15 cellular contexts compared by ENCODE assay signal in the genomic region with DNA sequence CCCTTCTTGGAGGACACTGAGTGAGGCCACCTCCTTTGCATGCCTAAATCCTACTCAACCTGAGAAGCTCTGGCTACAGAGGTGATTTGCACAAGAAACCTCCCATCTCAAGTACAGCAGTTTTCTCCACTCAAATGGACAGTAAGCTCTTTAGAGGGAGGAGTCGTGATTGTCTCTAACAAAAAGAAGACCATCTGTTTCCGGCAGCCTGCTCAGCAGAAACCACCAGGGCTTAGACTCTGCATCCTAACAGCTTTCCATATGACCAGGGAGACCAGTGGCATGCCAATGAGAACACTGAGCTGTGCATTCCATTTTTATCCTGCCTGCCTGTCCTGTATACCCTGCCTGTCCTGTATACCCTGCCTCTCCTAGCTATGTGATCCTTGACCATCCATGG. TPM values are rescaled to one million over a fixed set of nuclear protein-coding genes. Genes with fewer than 3 reads are reported as not detected.
"Had no signal": no experiment of that assay in that cellular context is flagged by ENCODE, and none has a peak within 500 bp of the region (broad histone marks: within the 10 kb centered on the region; RNA-seq: fewer than 3 reads in every experiment).

No MANE protein-coding gene starts in this region.

- H3K27ac Mint-ChIP-seq: activated CD4-positive, alpha-beta T cell treated with anti-CD3 and anti-CD28 coated beads for 36 hours; natural killer cell had no signal

- H3K4me1 Mint-ChIP-seq: activated CD4-positive, alpha-beta T cell treated with anti-CD3 and anti-CD28 coated beads for 36 hours; natural killer cell had no signal

- DNase-seq: activated CD4-positive, alpha-beta T cell treated with anti-CD3 and anti-CD28 coated beads for 36 hours; activated naive CD4-positive, alpha-beta T cell treated with Interleukin-2 at 50 U/mL for 16 hours; esophagus squamous epithelium; foreskin melanocyte; heart left ventricle; islet precursor cell; left lung; natural killer cell; psoas muscle; right lobe of liver; stimulated activated CD4-positive, alpha-beta T cell treated with anti-CD3 and anti-CD28 coated beads, Interleukin-12 subunit alpha, Interleukin-12 subunit beta, amount 100 ng/mL, for 4 hours; stimulated activated naive CD4-positive, alpha-beta T cell treated with Interleukin-2 at 50 U/mL for 16 hours; trophoblast cell had no signal

- ATAC-seq: activated CD4-positive, alpha-beta T cell treated with anti-CD3 and anti-CD28 coated beads for 36 hours; heart left ventricle; left lung; natural killer cell; psoas muscle; right lobe of liver had no signal

- H3K4me3 Mint-ChIP-seq: activated CD4-positive, alpha-beta T cell treated with anti-CD3 and anti-CD28 coated beads for 36 hours; natural killer cell had no signal

- H3K36me3 Mint-ChIP-seq: natural killer cell had no signal

RNA-seq across cellular contexts. Expression of gene POU2AF2, which starts 50.7 kb away (rescaled TPM):
- total RNA-seq: cardiac muscle cell, esophagus squamous epithelium, heart left ventricle, left lung, natural killer cell, omental fat pad, right lobe of liver had no signal
